In the genomic region with DNA sequence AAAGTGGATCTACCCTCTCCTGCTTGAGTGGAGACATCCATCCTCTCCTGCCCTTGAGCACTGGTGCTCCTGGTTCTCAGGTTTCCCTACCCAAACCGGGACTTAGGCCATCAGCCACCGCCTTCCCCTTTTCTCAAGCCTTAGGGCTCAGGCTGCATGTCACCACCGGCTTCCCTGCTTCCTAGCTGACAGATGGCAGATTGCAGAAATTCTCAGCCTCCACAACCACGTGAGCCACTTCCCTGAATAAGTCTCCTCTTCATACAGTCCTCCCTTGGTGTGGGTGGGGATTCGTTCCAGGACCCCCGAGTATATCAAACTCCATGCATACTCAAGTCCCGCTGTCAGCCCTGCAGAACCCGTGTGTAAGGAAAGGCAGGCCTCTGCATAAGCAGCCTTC, we compare ENCODE assay signal across 17 cellular contexts.
"Had no signal": no experiment of that assay in that cellular context is flagged by ENCODE, and none has a peak within 500 bp of the region (broad histone marks: within the 10 kb centered on the region; RNA-seq: fewer than 3 reads in every experiment).

No MANE protein-coding gene starts in this region.

- H3K36me3 ChIP-seq: breast epithelium had no signal

- H3K4me3 Mint-ChIP-seq: activated naive CD4-positive, alpha-beta T cell treated with anti-CD3 and anti-CD28 coated beads for 36 hours; activated T-cell treated with anti-CD3 and anti-CD28 coated beads, Interleukin-2, amount 50 U/mL, for 4 hours; dendritic cell treated with granulocyte-macrophage colony-stimulating factor and Interleukin-4, amounts not matched to agents 40 ng/mL and 50 ng/mL, for 4 days; nephron; T-helper 1 cell treated with Interleukin-12 subunit alpha and Interleukin-12 subunit beta and Interleukin-4 antibody, amounts not matched to agents 30 μg/mL and 1 μg/mL, for 36 hours had no signal

- H3K4me3 ChIP-seq: breast epithelium, hepatocyte had no signal

- H3K9me3 ChIP-seq: breast epithelium had no signal

- H3K27ac Mint-ChIP-seq: activated naive CD4-positive, alpha-beta T cell treated with anti-CD3 and anti-CD28 coated beads for 36 hours; dendritic cell treated with granulocyte-macrophage colony-stimulating factor and Interleukin-4, amounts not matched to agents 40 ng/mL and 50 ng/mL, for 4 days; T-helper 1 cell treated with Interleukin-12 subunit alpha and Interleukin-12 subunit beta and Interleukin-4 antibody, amounts not matched to agents 30 μg/mL and 1 μg/mL, for 36 hours had no signal

- H3K9me3 Mint-ChIP-seq: activated naive CD4-positive, alpha-beta T cell treated with anti-CD3 and anti-CD28 coated beads for 36 hours; activated T-cell treated with anti-CD3 and anti-CD28 coated beads, Interleukin-2, amount 50 U/mL, for 4 hours; dendritic cell treated with granulocyte-macrophage colony-stimulating factor and Interleukin-4, amounts not matched to agents 40 ng/mL and 50 ng/mL, for 4 days; T-helper 1 cell treated with Interleukin-12 subunit alpha and Interleukin-12 subunit beta and Interleukin-4 antibody, amounts not matched to agents 30 μg/mL and 1 μg/mL, for 36 hours had no signal

- H3K27me3 ChIP-seq: breast epithelium, hepatocyte had no signal

- DNase-seq: activated CD4-positive, alpha-beta T cell treated with anti-CD3 and anti-CD28 coated beads, Interleukin-2, amount 50 U/mL, for 1 hour; activated CD4-positive, CD25-positive, alpha-beta regulatory T cell treated with anti-CD3 and anti-CD28 coated beads, Interleukin-2, amount 50 U/mL, for 72 hours; activated CD8-positive, alpha-beta memory T cell treated with anti-CD3 and anti-CD28 coated beads, Interleukin-2, amount 50 U/mL, for 4 hours; activated naive CD4-positive, alpha-beta T cell treated with anti-CD3 and anti-CD28 coated beads for 36 hours; activated T-cell treated with anti-CD3 and anti-CD28 coated beads, Interleukin-2, amount 50 U/mL, for 4 hours; aorta; effector memory CD4-positive, alpha-beta T cell; foreskin fibroblast; stimulated activated CD4-positive, alpha-beta T cell treated with anti-CD3 and anti-CD28 coated beads, Interleukin-12 subunit alpha, Interleukin-12 subunit beta, amount 100 ng/mL, for 4 hours; stimulated activated CD4-positive, alpha-beta T cell treated with anti-CD3 and anti-CD28 coated beads, Interleukin-1b, Interleukin-23, amount 100 ng/mL, for 48 hours; stimulated activated CD8-positive, alpha-beta memory T cell treated with anti-CD3 and anti-CD28 coated beads, Interleukin-4, amount 100 ng/mL, for 48 hours; stimulated activated naive CD4-positive, alpha-beta T cell had no signal

- H3K4me2 ChIP-seq: hepatocyte had no signal

- H3K27ac ChIP-seq: breast epithelium, hepatocyte had no signal

- ATAC-seq: activated T-cell treated with anti-CD3 and anti-CD28 coated beads, Interleukin-2, amount 50 U/mL, for 4 hours had no signal

- H3K79me2 ChIP-seq: hepatocyte had no signal

- H2AFZ ChIP-seq: hepatocyte had no signal
